8 cellular contexts compared by ENCODE assay signal in genomic region chr10:46782001-46782874, GRCh38.
DNase-seq lines count a peak whose midpoint lies in the region; ATAC-seq and TF ChIP-seq lines count a peak whose summit lies in the region.
"Not testable (repeated sequence)": the region's sequence is repeated elsewhere in the genome, so short reads cannot be mapped to it uniquely, and the experiment has no call there.

No MANE protein-coding gene starts in this region.

- H3K27ac Mint-ChIP-seq in activated CD8-positive, alpha-beta memory T cell treated with anti-CD3 and anti-CD28 coated beads, Interleukin-2, amount 10 ng/mL, durations not matched to agents 7 days and 5 days: not testable (repeated sequence)
- H3K27ac Mint-ChIP-seq in stimulated activated naive B cell treated with anti-CD40 and anti-IgM and Interleukin-4, amounts not matched to agents 10 μg/mL and 1 μg/mL and 100 μg/mL, for 72 hours: peak overlapping the region; percentile 82

- H3K36me3 Mint-ChIP-seq in activated CD8-positive, alpha-beta memory T cell treated with anti-CD3 and anti-CD28 coated beads, Interleukin-2, amount 10 ng/mL, durations not matched to agents 7 days and 5 days; stimulated activated naive B cell treated with anti-CD40 and anti-IgM and Interleukin-4, amounts not matched to agents 10 μg/mL and 1 μg/mL and 100 μg/mL, for 72 hours: not testable (repeated sequence)

- peak; percentile 1 for DNase-seq in AG08395 (ENCODE audit: low spot score)
- peak; percentile 6 for DNase-seq in HFF-Myc (ENCODE audit: extremely low read depth, low read depth)
- DNase-seq in activated CD8-positive, alpha-beta memory T cell treated with anti-CD3 and anti-CD28 coated beads, Interleukin-2, amount 10 ng/mL, durations not matched to agents 7 days and 5 days; stimulated activated naive B cell treated with anti-CD40 and anti-IgM and Interleukin-4, amounts not matched to agents 10 μg/mL and 1 μg/mL and 100 μg/mL, for 72 hours: not testable (repeated sequence)
- DNase-seq in choroid plexus epithelial cell (ENCODE audit: low read depth): peak; percentile 2
- DNase-seq in kidney tubule cell (ENCODE audit: low spot score): peak; percentile 58

- ATAC-seq in GM18870 (IDR thresholded peaks at IDR 0.05; ENCODE audit: unreplicated experiment) (peak; percentile 62), HG03432 (IDR thresholded peaks at IDR 0.05; ENCODE audit: unreplicated experiment) (peak; percentile 62)
- ATAC-seq in activated CD8-positive, alpha-beta memory T cell treated with anti-CD3 and anti-CD28 coated beads, Interleukin-2, amount 10 ng/mL, durations not matched to agents 7 days and 5 days: peak; percentile 25
- peak; percentile 47 to 53 for ATAC-seq in stimulated activated naive B cell treated with anti-CD40 and anti-IgM and Interleukin-4, amounts not matched to agents 10 μg/mL and 1 μg/mL and 100 μg/mL, for 72 hours (replicated peaks)

- H3K27me3 Mint-ChIP-seq in activated CD8-positive, alpha-beta memory T cell treated with anti-CD3 and anti-CD28 coated beads, Interleukin-2, amount 10 ng/mL, durations not matched to agents 7 days and 5 days: peaks cover 17% of the 10 kb centered on the region
- H3K27me3 Mint-ChIP-seq in stimulated activated naive B cell treated with anti-CD40 and anti-IgM and Interleukin-4, amounts not matched to agents 10 μg/mL and 1 μg/mL and 100 μg/mL, for 72 hours: not testable (repeated sequence)

- TF ChIP-seq CTCF in HFF-Myc (IDR thresholded peaks at IDR 0.05; ENCODE audit: low read depth, low read length, missing control alignments); choroid plexus epithelial cell (conservative IDR thresholded peaks at IDR 0.05; ENCODE audit: low read depth, low read length): not testable (repeated sequence)

- H3K4me3 ChIP-seq in HFF-Myc (replicated peaks; ENCODE audit: low read depth, low read length); choroid plexus epithelial cell (ENCODE audit: low read depth, low read length): not testable (repeated sequence)

- not testable (repeated sequence) for H3K4me3 Mint-ChIP-seq in activated CD8-positive, alpha-beta memory T cell treated with anti-CD3 and anti-CD28 coated beads, Interleukin-2, amount 10 ng/mL, durations not matched to agents 7 days and 5 days; stimulated activated naive B cell treated with anti-CD40 and anti-IgM and Interleukin-4, amounts not matched to agents 10 μg/mL and 1 μg/mL and 100 μg/mL, for 72 hours

- CTCF ChIA-PET in activated CD8-positive, alpha-beta memory T cell treated with anti-CD3 and anti-CD28 coated beads, Interleukin-2, amount 10 ng/mL, durations not matched to agents 7 days and 5 days (lab: Charles Lee): not testable (repeated sequence)

- peaks cover 13% of the 10 kb centered on the region for H3K4me1 Mint-ChIP-seq in activated CD8-positive, alpha-beta memory T cell treated with anti-CD3 and anti-CD28 coated beads, Interleukin-2, amount 10 ng/mL, durations not matched to agents 7 days and 5 days
- H3K4me1 Mint-ChIP-seq in stimulated activated naive B cell treated with anti-CD40 and anti-IgM and Interleukin-4, amounts not matched to agents 10 μg/mL and 1 μg/mL and 100 μg/mL, for 72 hours: peaks cover 2 to 15% of the 10 kb centered on the region in 2 donors

- H3K9me3 Mint-ChIP-seq in activated CD8-positive, alpha-beta memory T cell treated with anti-CD3 and anti-CD28 coated beads, Interleukin-2, amount 10 ng/mL, durations not matched to agents 7 days and 5 days (ENCODE audit: low read depth); stimulated activated naive B cell treated with anti-CD40 and anti-IgM and Interleukin-4, amounts not matched to agents 10 μg/mL and 1 μg/mL and 100 μg/mL, for 72 hours: not testable (repeated sequence)
